Comparison of ENCODE assay signal across 12 cellular contexts in the genomic region with DNA sequence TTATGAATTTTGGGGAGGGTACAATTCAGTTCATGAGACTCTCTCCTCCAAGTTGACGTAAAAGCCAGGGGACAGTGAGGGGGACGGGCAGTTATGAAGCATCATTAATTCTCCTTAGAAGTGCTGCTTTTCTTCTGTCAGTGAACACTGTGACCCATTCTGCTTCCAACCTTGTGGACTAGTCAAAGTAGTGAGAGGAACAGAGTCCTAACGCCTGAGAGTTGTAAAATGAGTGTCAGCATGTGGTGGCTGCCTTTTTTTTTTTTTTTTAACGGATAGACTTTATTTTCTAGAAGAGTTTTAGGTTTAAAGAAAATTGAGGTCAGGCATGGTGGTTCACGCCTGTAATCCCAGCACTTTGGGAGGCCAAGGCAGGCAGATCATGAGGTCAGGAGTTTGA. TPM values are rescaled to one million over a fixed set of nuclear protein-coding genes. Genes with fewer than 3 reads are reported as not detected.
DNase-seq lines count a peak whose midpoint lies in the region; ATAC-seq and TF ChIP-seq lines count a peak whose summit lies in the region.
"Had no signal": no experiment of that assay in that cellular context is flagged by ENCODE, and none has a peak within 500 bp of the region (broad histone marks: within the 10 kb centered on the region; RNA-seq: fewer than 3 reads in every experiment).

No MANE protein-coding gene starts in this region.

- H3K4me1 Mint-ChIP-seq in activated CD8-positive, alpha-beta T cell treated with anti-CD3 and anti-CD28 coated beads for 36 hours (ENCODE audit: low read depth): peaks cover 31% of the 10 kb centered on the region
- H3K4me1 Mint-ChIP-seq in activated CD8-positive, alpha-beta T cell treated with anti-CD3 and anti-CD28 coated beads, Interleukin-2, amount 10 ng/mL, durations not matched to agents 7 days and 5 days (ENCODE audit: low read depth): peaks cover 5% of the 10 kb centered on the region
- peaks cover 19% of the 10 kb centered on the region for H3K4me1 Mint-ChIP-seq in activated naive CD8-positive, alpha-beta T cell treated with anti-CD3 and anti-CD28 coated beads, Interleukin-2, amount 50 U/mL, for 24 hours
- peaks cover 3% of the 10 kb centered on the region for H3K4me1 Mint-ChIP-seq in memory B cell

- POLR2A ChIA-PET in activated CD8-positive, alpha-beta T cell treated with anti-CD3 and anti-CD28 coated beads for 36 hours (lab: Charles Lee): interaction anchor here (1.3 kb wide), 1 partner anchor 97 kb away, joined by 3 read pairs; no protein-coding TSS in a partner anchor
- POLR2A ChIA-PET in activated CD8-positive, alpha-beta T cell treated with anti-CD3 and anti-CD28 coated beads, Interleukin-2, amount 10 ng/mL, durations not matched to agents 7 days and 5 days (lab: Charles Lee): no interaction called here

- H3K27me3 Mint-ChIP-seq in activated CD8-positive, alpha-beta T cell treated with anti-CD3 and anti-CD28 coated beads for 36 hours: no peaks in the 10 kb centered on the region
- no peaks in the 10 kb centered on the region for H3K27me3 Mint-ChIP-seq in activated CD8-positive, alpha-beta T cell treated with anti-CD3 and anti-CD28 coated beads, Interleukin-2, amount 10 ng/mL, durations not matched to agents 7 days and 5 days (ENCODE audit: low read depth)
- H3K27me3 Mint-ChIP-seq in activated naive CD8-positive, alpha-beta T cell treated with anti-CD3 and anti-CD28 coated beads, Interleukin-2, amount 50 U/mL, for 24 hours: no peaks in the 10 kb centered on the region
- H3K27me3 Mint-ChIP-seq in memory B cell: no peaks in the 10 kb centered on the region
- H3K27me3 Mint-ChIP-seq: CD4-positive, alpha-beta memory T cell had no signal

- TF ChIP-seq CTCF in activated CD8-positive, alpha-beta T cell treated with anti-CD3 and anti-CD28 coated beads for 36 hours (IDR thresholded peaks at IDR 0.05): no peak
- no peak for TF ChIP-seq CTCF in GM20000 (IDR thresholded peaks at IDR 0.05; ENCODE audit: extremely low read depth, missing control alignments)

- H3K36me3 Mint-ChIP-seq in activated CD8-positive, alpha-beta T cell treated with anti-CD3 and anti-CD28 coated beads for 36 hours (ENCODE audit: low read depth): peaks cover 94% of the 10 kb centered on the region
- H3K36me3 Mint-ChIP-seq in activated CD8-positive, alpha-beta T cell treated with anti-CD3 and anti-CD28 coated beads, Interleukin-2, amount 10 ng/mL, durations not matched to agents 7 days and 5 days (ENCODE audit: low read depth): peaks cover 95% of the 10 kb centered on the region
- H3K36me3 Mint-ChIP-seq in activated naive CD8-positive, alpha-beta T cell treated with anti-CD3 and anti-CD28 coated beads, Interleukin-2, amount 50 U/mL, for 24 hours (ENCODE audit: low read depth): peaks cover 94% of the 10 kb centered on the region
- peaks cover 72% of the 10 kb centered on the region for H3K36me3 Mint-ChIP-seq in memory B cell

- no peak for ATAC-seq in activated CD8-positive, alpha-beta T cell treated with anti-CD3 and anti-CD28 coated beads for 36 hours
- no peak for ATAC-seq in activated CD8-positive, alpha-beta T cell treated with anti-CD3 and anti-CD28 coated beads, Interleukin-2, amount 10 ng/mL, durations not matched to agents 7 days and 5 days
- ATAC-seq in activated naive CD8-positive, alpha-beta T cell treated with anti-CD3 and anti-CD28 coated beads, Interleukin-2, amount 50 U/mL, for 24 hours: no peak
- ATAC-seq in memory B cell (ENCODE audit: low read depth) (no peak), HG03159 (IDR thresholded peaks at IDR 0.05; ENCODE audit: unreplicated experiment) (no peak), GM21447 (IDR thresholded peaks at IDR 0.05; ENCODE audit: unreplicated experiment) (no peak), GM19467 (IDR thresholded peaks at IDR 0.05; ENCODE audit: unreplicated experiment) (no peak)
- ATAC-seq: GM12878 had no signal

- CTCF ChIA-PET in activated CD8-positive, alpha-beta T cell treated with anti-CD3 and anti-CD28 coated beads for 36 hours (lab: Charles Lee): no interaction called here
- CTCF ChIA-PET in activated CD8-positive, alpha-beta T cell treated with anti-CD3 and anti-CD28 coated beads, Interleukin-2, amount 10 ng/mL, durations not matched to agents 7 days and 5 days (lab: Charles Lee): no interaction called here

- H3K27ac Mint-ChIP-seq in activated CD8-positive, alpha-beta T cell treated with anti-CD3 and anti-CD28 coated beads for 36 hours: peak overlapping the region; percentile 17
- H3K27ac Mint-ChIP-seq in activated CD8-positive, alpha-beta T cell treated with anti-CD3 and anti-CD28 coated beads, Interleukin-2, amount 10 ng/mL, durations not matched to agents 7 days and 5 days: no peak overlapping the region
- peak overlapping the region; percentile 14 for H3K27ac Mint-ChIP-seq in activated naive CD8-positive, alpha-beta T cell treated with anti-CD3 and anti-CD28 coated beads, Interleukin-2, amount 50 U/mL, for 24 hours
- H3K27ac Mint-ChIP-seq in memory B cell: peak overlapping the region; percentile 45

- no peak overlapping the region for H3K4me3 Mint-ChIP-seq in activated CD8-positive, alpha-beta T cell treated with anti-CD3 and anti-CD28 coated beads for 36 hours
- no peak overlapping the region for H3K4me3 Mint-ChIP-seq in activated CD8-positive, alpha-beta T cell treated with anti-CD3 and anti-CD28 coated beads, Interleukin-2, amount 10 ng/mL, durations not matched to agents 7 days and 5 days
- no peak overlapping the region for H3K4me3 Mint-ChIP-seq in activated naive CD8-positive, alpha-beta T cell treated with anti-CD3 and anti-CD28 coated beads, Interleukin-2, amount 50 U/mL, for 24 hours
- H3K4me3 Mint-ChIP-seq in memory B cell: no peak overlapping the region
- H3K4me3 Mint-ChIP-seq: CD4-positive, alpha-beta memory T cell had no signal

- peaks cover 49% of the 10 kb centered on the region for H3K9me3 Mint-ChIP-seq in activated CD8-positive, alpha-beta T cell treated with anti-CD3 and anti-CD28 coated beads for 36 hours
- peaks cover 59% of the 10 kb centered on the region for H3K9me3 Mint-ChIP-seq in activated CD8-positive, alpha-beta T cell treated with anti-CD3 and anti-CD28 coated beads, Interleukin-2, amount 10 ng/mL, durations not matched to agents 7 days and 5 days (ENCODE audit: insufficient read depth)
- H3K9me3 Mint-ChIP-seq in activated naive CD8-positive, alpha-beta T cell treated with anti-CD3 and anti-CD28 coated beads, Interleukin-2, amount 50 U/mL, for 24 hours: peaks cover 30% of the 10 kb centered on the region
- peaks cover 2% of the 10 kb centered on the region for H3K9me3 Mint-ChIP-seq in memory B cell

- intact Hi-C loops in activated CD8-positive, alpha-beta T cell treated with anti-CD3 and anti-CD28 coated beads for 36 hours (cut with micrococcal nuclease): no loop called here

- no peak for DNase-seq in activated CD8-positive, alpha-beta T cell treated with anti-CD3 and anti-CD28 coated beads for 36 hours
- DNase-seq in activated CD8-positive, alpha-beta T cell treated with anti-CD3 and anti-CD28 coated beads, Interleukin-2, amount 10 ng/mL, durations not matched to agents 7 days and 5 days: no peak
- no peak for DNase-seq in activated naive CD8-positive, alpha-beta T cell treated with anti-CD3 and anti-CD28 coated beads, Interleukin-2, amount 50 U/mL, for 24 hours
- no peak for DNase-seq in memory B cell (ENCODE audit: low spot score in 2 of 2)
- no peak for DNase-seq in GM20000 (ENCODE audit: low spot score)
- DNase-seq: AML-193; CD4-positive, alpha-beta memory T cell; DMS79 had no signal

RNA-seq across cellular contexts. Expression of a gene that starts 15.5 kb away (rescaled TPM):
- total RNA-seq in activated CD8-positive, alpha-beta T cell treated with anti-CD3 and anti-CD28 coated beads for 36 hours: 10 to 100 TPM; 70.8 to 83.3 TPM
- total RNA-seq in activated CD8-positive, alpha-beta T cell treated with anti-CD3 and anti-CD28 coated beads, Interleukin-2, amount 10 ng/mL, durations not matched to agents 7 days and 5 days: 100 to 1,000 TPM; 112 to 126 TPM
